In genomic region chr19:48419158-48419920, GRCh38 we compare ENCODE assay signal across 8 cellular contexts. TPM values are rescaled to one million over a fixed set of nuclear protein-coding genes. Genes with fewer than 3 reads are reported as not detected.
DNase-seq lines count a peak whose midpoint lies in the region; ATAC-seq and TF ChIP-seq lines count a peak whose summit lies in the region.

No MANE protein-coding gene starts in this region.

- no peak overlapping the region for H3K27ac ChIP-seq in lower lobe of right lung

- peak overlapping the region; percentile 68 to 81 for H3K27ac Mint-ChIP-seq in T-cell
- H3K27ac Mint-ChIP-seq in activated naive CD8-positive, alpha-beta T cell treated with anti-CD3 and anti-CD28 coated beads for 36 hours = peak overlapping the region; percentile 71
- H3K27ac Mint-ChIP-seq in stimulated activated memory B cell treated with anti-CD40 and anti-IgM and Interleukin-4, amounts not matched to agents 10 μg/mL and 1 μg/mL and 100 μg/mL, for 72 hours = peak overlapping the region; percentile 81

- DNase-seq in ELR (ENCODE audit: low read depth) (peak; percentile 56), T-cell (peak; percentile 40 to 80 (median 66)), lower lobe of right lung (no peak), T1000 (lab: John Stamatoyannopoulos, UW) (no peak)
- DNase-seq in activated naive CD8-positive, alpha-beta T cell treated with anti-CD3 and anti-CD28 coated beads for 36 hours = peak; percentile 79

- H3K4me1 ChIP-seq in lower lobe of right lung = no peaks in the 10 kb centered on the region

- CTCF ChIA-PET in T-cell (lab: Charles Lee) = no interaction called here

- H3K4me3 ChIP-seq in lower lobe of right lung = no peak overlapping the region

- H3K4me3 Mint-ChIP-seq in T-cell = peak overlapping the region; percentile 75 to 80 (median 78)
- peak overlapping the region; percentile 60 for H3K4me3 Mint-ChIP-seq in activated naive CD8-positive, alpha-beta T cell treated with anti-CD3 and anti-CD28 coated beads for 36 hours
- peak overlapping the region; percentile 79 for H3K4me3 Mint-ChIP-seq in stimulated activated memory B cell treated with anti-CD40 and anti-IgM and Interleukin-4, amounts not matched to agents 10 μg/mL and 1 μg/mL and 100 μg/mL, for 72 hours

- intact Hi-C loops in lower lobe of right lung (cut with DNase I) = no loop called here

- H3K4me1 Mint-ChIP-seq in T-cell = peaks cover 16 to 28% (median 21%) of the 10 kb centered on the region in 3 donors
- peaks cover 17% of the 10 kb centered on the region for H3K4me1 Mint-ChIP-seq in activated naive CD8-positive, alpha-beta T cell treated with anti-CD3 and anti-CD28 coated beads for 36 hours
- H3K4me1 Mint-ChIP-seq in stimulated activated memory B cell treated with anti-CD40 and anti-IgM and Interleukin-4, amounts not matched to agents 10 μg/mL and 1 μg/mL and 100 μg/mL, for 72 hours = peaks cover 22% of the 10 kb centered on the region

- H3K36me3 ChIP-seq in lower lobe of right lung = no peaks in the 10 kb centered on the region

- H3K9me3 Mint-ChIP-seq in T-cell = no peaks in the 10 kb centered on the region
- no peaks in the 10 kb centered on the region for H3K9me3 Mint-ChIP-seq in activated naive CD8-positive, alpha-beta T cell treated with anti-CD3 and anti-CD28 coated beads for 36 hours
- no peaks in the 10 kb centered on the region for H3K9me3 Mint-ChIP-seq in stimulated activated memory B cell treated with anti-CD40 and anti-IgM and Interleukin-4, amounts not matched to agents 10 μg/mL and 1 μg/mL and 100 μg/mL, for 72 hours

- TF ChIP-seq CTCF in lower lobe of right lung (IDR thresholded peaks at IDR 0.05) = no peak

- no peaks in the 10 kb centered on the region for H3K9me3 ChIP-seq in lower lobe of right lung

- no peaks in the 10 kb centered on the region for H3K36me3 Mint-ChIP-seq in T-cell
- H3K36me3 Mint-ChIP-seq in activated naive CD8-positive, alpha-beta T cell treated with anti-CD3 and anti-CD28 coated beads for 36 hours = no peaks in the 10 kb centered on the region
- H3K36me3 Mint-ChIP-seq in stimulated activated memory B cell treated with anti-CD40 and anti-IgM and Interleukin-4, amounts not matched to agents 10 μg/mL and 1 μg/mL and 100 μg/mL, for 72 hours = no peaks in the 10 kb centered on the region

- peak; percentile 57 for ATAC-seq in HG02623 (IDR thresholded peaks at IDR 0.05; ENCODE audit: unreplicated experiment)
- peak; percentile 57 to 81 (median 74) for ATAC-seq in T-cell (replicated peaks in 1 of 4)
- peak; percentile 42 to 58 for ATAC-seq in lower lobe of right lung
- ATAC-seq in stimulated activated memory B cell treated with anti-CD40 and anti-IgM and Interleukin-4, amounts not matched to agents 10 μg/mL and 1 μg/mL and 100 μg/mL, for 72 hours = peak; percentile 91
- no peak for ATAC-seq in GM18498 (IDR thresholded peaks at IDR 0.05; ENCODE audit: unreplicated experiment)

- H3K27me3 Mint-ChIP-seq in T-cell = peaks cover 10 to 15% of the 10 kb centered on the region in 2 donors
- peaks cover 42% of the 10 kb centered on the region for H3K27me3 Mint-ChIP-seq in activated naive CD8-positive, alpha-beta T cell treated with anti-CD3 and anti-CD28 coated beads for 36 hours
- peaks cover 47% of the 10 kb centered on the region for H3K27me3 Mint-ChIP-seq in stimulated activated memory B cell treated with anti-CD40 and anti-IgM and Interleukin-4, amounts not matched to agents 10 μg/mL and 1 μg/mL and 100 μg/mL, for 72 hours

- POLR2A ChIA-PET in T-cell (lab: Charles Lee) = interaction anchor here in 1 of 2 donors (0.5 kb wide), 1 partner anchor 51 kb away, joined by 3 read pairs; no protein-coding TSS in a partner anchor

- peaks cover 28% of the 10 kb centered on the region for H3K27me3 ChIP-seq in lower lobe of right lung (ENCODE audit: low read depth)

RNA-seq across cellular contexts. Expression of gene GRIN2D, which starts 25.9 kb away (rescaled TPM):
- under 1 TPM in 4 of 5 donors, not detected in 1; 0.13 to 0.23 (median 0.16) TPM for total RNA-seq in T-cell
- total RNA-seq in activated naive CD8-positive, alpha-beta T cell treated with anti-CD3 and anti-CD28 coated beads for 36 hours = under 1 TPM; 0.28 to 0.29 TPM
- total RNA-seq in lower lobe of right lung = 0.95 TPM

RNA-seq across cellular contexts. Expression of gene GRWD1, which starts 26.4 kb away (rescaled TPM):
- total RNA-seq in T-cell = 10 to 100 TPM; 29.7 to 55.2 (median 42.6) TPM
- total RNA-seq in activated naive CD8-positive, alpha-beta T cell treated with anti-CD3 and anti-CD28 coated beads for 36 hours = 10 to 100 TPM; 91.1 to 98.5 TPM
- total RNA-seq in lower lobe of right lung = 25.8 TPM

RNA-seq across cellular contexts. Expression of gene KDELR1, which starts 28.0 kb away (rescaled TPM):
- total RNA-seq in T-cell (10 to 100 TPM; 40.9 to 55.9 (median 47.5) TPM), lower lobe of right lung (137 TPM)
- 10 to 100 TPM; 72.5 to 73.9 TPM for total RNA-seq in activated naive CD8-positive, alpha-beta T cell treated with anti-CD3 and anti-CD28 coated beads for 36 hours

RNA-seq across cellular contexts. Expression of gene KCNJ14, which starts 36.0 kb away (rescaled TPM):
- 1 to 10 TPM; 2.6 to 3.5 (median 3.2) TPM for total RNA-seq in T-cell
- total RNA-seq in activated naive CD8-positive, alpha-beta T cell treated with anti-CD3 and anti-CD28 coated beads for 36 hours = 1 to 10 TPM; 1.4 to 1.5 TPM
- total RNA-seq in lower lobe of right lung = 0.71 TPM

RNA-seq across cellular contexts. Expression of gene CYTH2, which starts 49.8 kb away (rescaled TPM):
- total RNA-seq in T-cell = 10 to 100 TPM; 37.8 to 81.5 (median 70.6) TPM
- 10 to 100 TPM; 18.2 to 21.7 TPM for total RNA-seq in activated naive CD8-positive, alpha-beta T cell treated with anti-CD3 and anti-CD28 coated beads for 36 hours
- total RNA-seq in lower lobe of right lung = 75.2 TPM

Comparison
In these comparisons a context has a peak if more than half of its experiments do, and no peak if none do; other contexts are left out.
1. DNase-seq: peak in ELR (single experiment), T-cell (34 of 34) and activated naive CD8-positive, alpha-beta T cell treated with anti-CD3 and anti-CD28 coated beads for 36 hours (single experiment); none in lower lobe of right lung (single experiment) and T1000 (single experiment).
2. Peak in every context shown above with its lines, with median percentiles within 50 percentile points of each other: H3K27ac Mint-ChIP-seq and H3K4me3 Mint-ChIP-seq.